14 cellular contexts compared by ENCODE assay signal in the genomic region with DNA sequence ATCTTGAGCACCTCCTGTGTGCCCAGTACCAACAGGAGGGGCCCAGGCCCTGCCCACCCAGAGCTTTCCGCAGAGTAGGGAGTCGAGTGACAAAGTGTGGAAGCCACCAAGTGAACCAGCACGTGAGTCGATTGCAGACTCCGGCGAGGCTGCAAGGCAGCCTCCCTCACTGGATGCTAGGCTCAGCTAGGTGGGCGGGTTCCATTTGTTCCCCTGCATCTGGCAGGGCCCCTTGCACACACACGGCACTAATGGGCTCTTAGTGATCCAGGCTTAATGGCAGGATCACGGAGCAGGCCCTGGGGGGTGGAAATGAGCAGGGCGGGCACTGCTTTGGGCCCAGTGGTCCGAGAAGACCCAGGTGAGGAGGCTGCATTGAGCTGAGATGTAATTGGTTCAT.
DNase-seq lines count a peak whose midpoint lies in the region; ATAC-seq and TF ChIP-seq lines count a peak whose summit lies in the region.
"Had no signal": no experiment of that assay in that cellular context is flagged by ENCODE, and none has a peak within 500 bp of the region (broad histone marks: within the 10 kb centered on the region; RNA-seq: fewer than 3 reads in every experiment).

No MANE protein-coding gene starts in this region.

- no peaks in the 10 kb centered on the region for H3K4me1 Mint-ChIP-seq in endodermal cell
- H3K4me1 Mint-ChIP-seq: B cell had no signal

- H3K9ac ChIP-seq in BLaER1 (no peak overlapping the region), endodermal cell (ENCODE audit: extremely low read depth, low read length, poor library complexity, severe bottlenecking) (no peak overlapping the region)

- H4K20me1 ChIP-seq in BLaER1, result peaks cover 100% of the 10 kb centered on the region

- peak; percentile 21 for DNase-seq in NCI-H2171 treated with DMSO at 0.1 percent for 48 hours (lab: John Stamatoyannopoulos, UW)
- DNase-seq in NCI-H2171 (lab: John Stamatoyannopoulos, UW), result no peak
- DNase-seq in endodermal cell, result peak; percentile 35
- no peak for DNase-seq in NCI-H748 treated with DMSO at 0.1 percent for 48 hours (lab: John Stamatoyannopoulos, UW)
- DNase-seq: CD8-positive, alpha-beta T cell; DMS153; GOT3; HFFc6 had no signal

- H3K27ac ChIP-seq in BLaER1, result no peak overlapping the region
- no peak overlapping the region for H3K27ac ChIP-seq in endodermal cell (ENCODE audit: low read depth, low read length)
- H3K27ac ChIP-seq: 22Rv1 had no signal

- H3K27ac Mint-ChIP-seq in endodermal cell, result no peak overlapping the region
- H3K27ac Mint-ChIP-seq: B cell; CD8-positive, alpha-beta T cell; HFFc6 had no signal

- H3K4me3 ChIP-seq in BLaER1, result no peak overlapping the region
- no peak overlapping the region for H3K4me3 ChIP-seq in endodermal cell (ENCODE audit: low read length)
- H3K4me3 ChIP-seq: HAP-1 had no signal

- no peak overlapping the region for H3K4me3 Mint-ChIP-seq in endodermal cell
- H3K4me3 Mint-ChIP-seq: B cell; CD8-positive, alpha-beta T cell; HFFc6 had no signal

- H3K4me1 ChIP-seq in BLaER1, result peaks cover 100% of the 10 kb centered on the region
- no peaks in the 10 kb centered on the region for H3K4me1 ChIP-seq in endodermal cell (ENCODE audit: control insufficient read depth, insufficient read depth, low read length)
- H3K4me1 ChIP-seq: Caco-2, HAP-1 had no signal

- peak overlapping the region; percentile 89 for H3K4me2 ChIP-seq in BLaER1

- no peak for TF ChIP-seq CTCF in endodermal cell (conservative IDR thresholded peaks at IDR 0.05)

- H3K9me3 ChIP-seq in BLaER1 (no peaks in the 10 kb centered on the region), endodermal cell (ENCODE audit: control insufficient read depth, low read length) (no peaks in the 10 kb centered on the region)
- H3K9me3 ChIP-seq: Caco-2, HAP-1 had no signal

- H3K36me3 Mint-ChIP-seq in endodermal cell (ENCODE audit: low read depth), result no peaks in the 10 kb centered on the region
- H3K36me3 Mint-ChIP-seq: CD8-positive, alpha-beta T cell had no signal

- peaks cover 18% of the 10 kb centered on the region for H3K27me3 Mint-ChIP-seq in endodermal cell (ENCODE audit: insufficient read depth)

- 82 to 91% methylated on average over 8 to 11 of the region's 11 CpGs for WGBS in endodermal cell (ENCODE audit: insufficient coverage in 1 of 2, insufficient read length in 1 of 2), 2 experiments

- H3K36me3 ChIP-seq in BLaER1 (peaks cover 100% of the 10 kb centered on the region), endodermal cell (ENCODE audit: control insufficient read depth, insufficient read depth, low read length) (no peaks in the 10 kb centered on the region)
- H3K36me3 ChIP-seq: HAP-1 had no signal

- H3K9me3 Mint-ChIP-seq in endodermal cell, result no peaks in the 10 kb centered on the region
- H3K9me3 Mint-ChIP-seq: CD8-positive, alpha-beta T cell had no signal

- no peak for ATAC-seq in GM21619 (IDR thresholded peaks at IDR 0.05; ENCODE audit: unreplicated experiment)
- ATAC-seq: CD8-positive, alpha-beta T cell had no signal

- H3K27me3 ChIP-seq in BLaER1, result no peaks in the 10 kb centered on the region
- H3K27me3 ChIP-seq in endodermal cell (ENCODE audit: control insufficient read depth, insufficient read depth, low read length, poor library complexity, severe bottlenecking), result no peaks in the 10 kb centered on the region

Comparison
In these comparisons a context has a peak if more than half of its experiments do, and no peak if none do; other contexts are left out.
1. DNase-seq: peak in NCI-H2171 treated with DMSO at 0.1 percent for 48 hours (single experiment) and endodermal cell (single experiment); none in NCI-H2171 (single experiment) and NCI-H748 treated with DMSO at 0.1 percent for 48 hours (single experiment).